In genomic region chr7:3063016-3063753, GRCh38 we compare ENCODE assay signal across 8 cellular contexts. TPM values are rescaled to one million over a fixed set of nuclear protein-coding genes. Genes with fewer than 3 reads are reported as not detected.
DNase-seq lines count a peak whose midpoint lies in the region; ATAC-seq lines count a peak whose summit lies in the region.

No MANE protein-coding gene starts in this region.

- peaks cover 4% of the 10 kb centered on the region for H3K9me3 Mint-ChIP-seq in activated T-helper 1 cell treated with anti-CD3 and anti-CD28 coated beads, Interleukin-12 subunit alpha, Interleukin-12 subunit beta, Interleukin-2, Interleukin-4 antibody, amounts not matched to agents 30 ng/mL and 10 ng/mL and 1 ng/mL, durations not matched to agents 14 hours and 24 hours and 36 hours

- H3K4me1 Mint-ChIP-seq in activated T-helper 1 cell treated with anti-CD3 and anti-CD28 coated beads, Interleukin-12 subunit alpha, Interleukin-12 subunit beta, Interleukin-2, Interleukin-4 antibody, amounts not matched to agents 30 ng/mL and 10 ng/mL and 1 ng/mL, durations not matched to agents 14 hours and 24 hours and 36 hours (ENCODE audit: low read depth), result peaks cover 73% of the 10 kb centered on the region

- in situ Hi-C loops in KBM-7 (cut with MboI; ENCODE audit: low pct_unique_long_range_greater_than_20kb, low sequenced_read_pairs), result no loop called here

- peak overlapping the region; percentile 80 for H3K27ac Mint-ChIP-seq in activated T-helper 1 cell treated with anti-CD3 and anti-CD28 coated beads, Interleukin-12 subunit alpha, Interleukin-12 subunit beta, Interleukin-2, Interleukin-4 antibody, amounts not matched to agents 30 ng/mL and 10 ng/mL and 1 ng/mL, durations not matched to agents 14 hours and 24 hours and 36 hours

- intact Hi-C loops in activated T-helper 1 cell treated with anti-CD3 and anti-CD28 coated beads, Interleukin-12 subunit alpha, Interleukin-12 subunit beta, Interleukin-2, Interleukin-4 antibody, amounts not matched to agents 30 ng/mL and 10 ng/mL and 1 ng/mL, durations not matched to agents 14 hours and 24 hours and 36 hours (cut with micrococcal nuclease), result loop anchor here (1.0 to 5.0 kb wide), 8 partner anchors 20 to 200 kb away; partner anchors contain the start of gene CARD11

- H3K4me3 Mint-ChIP-seq in activated T-helper 1 cell treated with anti-CD3 and anti-CD28 coated beads, Interleukin-12 subunit alpha, Interleukin-12 subunit beta, Interleukin-2, Interleukin-4 antibody, amounts not matched to agents 30 ng/mL and 10 ng/mL and 1 ng/mL, durations not matched to agents 14 hours and 24 hours and 36 hours, result peak overlapping the region; percentile 71

- peaks cover 2% of the 10 kb centered on the region for H3K36me3 Mint-ChIP-seq in activated T-helper 1 cell treated with anti-CD3 and anti-CD28 coated beads, Interleukin-12 subunit alpha, Interleukin-12 subunit beta, Interleukin-2, Interleukin-4 antibody, amounts not matched to agents 30 ng/mL and 10 ng/mL and 1 ng/mL, durations not matched to agents 14 hours and 24 hours and 36 hours (ENCODE audit: low read depth)

- peak; percentile 83 for ATAC-seq in GM19455 (IDR thresholded peaks at IDR 0.05; ENCODE audit: unreplicated experiment)
- ATAC-seq in HG03469 (IDR thresholded peaks at IDR 0.05; ENCODE audit: unreplicated experiment), result peak; percentile 70

- H3K27me3 Mint-ChIP-seq in activated T-helper 1 cell treated with anti-CD3 and anti-CD28 coated beads, Interleukin-12 subunit alpha, Interleukin-12 subunit beta, Interleukin-2, Interleukin-4 antibody, amounts not matched to agents 30 ng/mL and 10 ng/mL and 1 ng/mL, durations not matched to agents 14 hours and 24 hours and 36 hours (ENCODE audit: insufficient read depth), result no peaks in the 10 kb centered on the region

- peak; percentile 77 for DNase-seq in activated T-helper 1 cell treated with anti-CD3 and anti-CD28 coated beads, Interleukin-12 subunit alpha, Interleukin-12 subunit beta, Interleukin-2, Interleukin-4 antibody, amounts not matched to agents 30 ng/mL and 10 ng/mL and 1 ng/mL, durations not matched to agents 14 hours and 24 hours and 36 hours (ENCODE audit: low spot score)
- DNase-seq in stimulated activated CD8-positive, alpha-beta memory T cell treated with anti-CD3 and anti-CD28 coated beads, Interleukin-15, amount 100 ng/mL, for 4 hours (ENCODE audit: low read depth in 2 of 2), result peak; percentile 64 to 77
- DNase-seq in KBM-7 (no peak), dermis blood vessel endothelial cell (no peak), SW 1271 (lab: John Stamatoyannopoulos, UW) (no peak), NCI-H82 treated with DMSO at 0.1 percent for 48 hours (lab: John Stamatoyannopoulos, UW; ENCODE audit: unreplicated experiment) (no peak)

RNA-seq across cellular contexts. Expression of gene CARD11, which starts 19.5 kb away (rescaled TPM):
- 120 and 128 TPM in 2 replicates for total RNA-seq in activated T-helper 1 cell treated with anti-CD3 and anti-CD28 coated beads, Interleukin-12 subunit alpha, Interleukin-12 subunit beta, Interleukin-2, Interleukin-4 antibody, amounts not matched to agents 30 ng/mL and 10 ng/mL and 1 ng/mL, durations not matched to agents 14 hours and 24 hours and 36 hours
- total RNA-seq in dermis blood vessel endothelial cell, result 1.1 and 1.4 TPM in 2 replicates

Comparison
In these comparisons a context has a peak if more than half of its experiments do, and no peak if none do; other contexts are left out.
1. DNase-seq: peak in activated T-helper 1 cell treated with anti-CD3 and anti-CD28 coated beads, Interleukin-12 subunit alpha, Interleukin-12 subunit beta, Interleukin-2, Interleukin-4 antibody, amounts not matched to agents 30 ng/mL and 10 ng/mL and 1 ng/mL, durations not matched to agents 14 hours and 24 hours and 36 hours (single experiment) and stimulated activated CD8-positive, alpha-beta memory T cell treated with anti-CD3 and anti-CD28 coated beads, Interleukin-15, amount 100 ng/mL, for 4 hours (2 of 2); none in KBM-7 (single experiment), dermis blood vessel endothelial cell (single experiment), SW 1271 (0 of 2) and NCI-H82 treated with DMSO at 0.1 percent for 48 hours (single experiment).
2. RNA of gene CARD11, which starts 19.5 kb away (total RNA-seq): 120 to 128 TPM in activated T-helper 1 cell treated with anti-CD3 and anti-CD28 coated beads, Interleukin-12 subunit alpha, Interleukin-12 subunit beta, Interleukin-2, Interleukin-4 antibody, amounts not matched to agents 30 ng/mL and 10 ng/mL and 1 ng/mL, durations not matched to agents 14 hours and 24 hours and 36 hours; 1.1 to 1.4 TPM in dermis blood vessel endothelial cell; every median in the first group is over 10 times any median in the second.